ENCODE assay signal across 6 cellular contexts in genomic region chr11:64285885-64286800, GRCh38. TPM values are rescaled to one million over a fixed set of nuclear protein-coding genes. Genes with fewer than 3 reads are reported as not detected.
DNase-seq lines count a peak whose midpoint lies in the region; ATAC-seq, FAIRE-seq and TF ChIP-seq lines count a peak whose summit lies in the region.

No MANE protein-coding gene starts in this region.

- H3K4me1 Mint-ChIP-seq in IgD-negative memory B cell, result peaks cover 3 to 14% (median 7%) of the 10 kb centered on the region in 3 donors
- peaks cover 8% of the 10 kb centered on the region for H3K4me1 Mint-ChIP-seq in activated naive CD8-positive, alpha-beta T cell treated with anti-CD3 and anti-CD28 coated beads, Interleukin-2, amount 10 ng/mL, durations not matched to agents 7 days and 5 days

- peaks cover 28% of the 10 kb centered on the region for H3K4me1 ChIP-seq in mucosa of descending colon (ENCODE audit: low read depth)

- POLR2A ChIA-PET in activated naive CD8-positive, alpha-beta T cell treated with anti-CD3 and anti-CD28 coated beads, Interleukin-2, amount 10 ng/mL, durations not matched to agents 7 days and 5 days (lab: Charles Lee), result interaction anchor here (1.4 to 4.5 kb wide), 5 partner anchors 16 to 80 kb away, joined by 4 to 72 read pairs (median 11); partner anchors contain the start of genes ESRRA, PPP1R14B, PRDX5 and TRMT112

- H3K4me3 ChIP-seq in AG10803 (ENCODE audit: low read length) (peak overlapping the region; percentile 70), mucosa of descending colon (peak overlapping the region; percentile 53)

- DNase-seq in AG10803 (ENCODE audit: low read depth) (no peak), mucosa of descending colon (peak in 2 of 3 donors; percentile 55 to 70), HTR-8/SVneo (ENCODE audit: insufficient read length, low spot score) (no peak)
- no peak for DNase-seq in activated naive CD8-positive, alpha-beta T cell treated with anti-CD3 and anti-CD28 coated beads, Interleukin-2, amount 10 ng/mL, durations not matched to agents 7 days and 5 days
- DNase-seq in stimulated activated CD4-positive, alpha-beta T cell treated with anti-CD3 and anti-CD28 coated beads, Interleukin-12 subunit alpha, Interleukin-12 subunit beta, amount 100 ng/mL, for 4 hours, result no peak

- peak overlapping the region; percentile 74 to 95 (median 92) for H3K4me3 Mint-ChIP-seq in IgD-negative memory B cell
- peak overlapping the region; percentile 83 for H3K4me3 Mint-ChIP-seq in activated naive CD8-positive, alpha-beta T cell treated with anti-CD3 and anti-CD28 coated beads, Interleukin-2, amount 10 ng/mL, durations not matched to agents 7 days and 5 days

- peaks cover 7% of the 10 kb centered on the region for H3K27me3 Mint-ChIP-seq in IgD-negative memory B cell
- H3K27me3 Mint-ChIP-seq in activated naive CD8-positive, alpha-beta T cell treated with anti-CD3 and anti-CD28 coated beads, Interleukin-2, amount 10 ng/mL, durations not matched to agents 7 days and 5 days, result peaks cover 14% of the 10 kb centered on the region

- no peak for TF ChIP-seq CTCF in AG10803 (conservative IDR thresholded peaks at IDR 0.05; ENCODE audit: low read length)
- no peak for TF ChIP-seq CTCF in mucosa of descending colon (IDR thresholded peaks at IDR 0.05)

- H3K9me3 ChIP-seq in mucosa of descending colon, result no peaks in the 10 kb centered on the region

- peak overlapping the region; percentile 59 to 100 (median 99) for H3K27ac Mint-ChIP-seq in IgD-negative memory B cell
- peak overlapping the region; percentile 66 for H3K27ac Mint-ChIP-seq in activated naive CD8-positive, alpha-beta T cell treated with anti-CD3 and anti-CD28 coated beads, Interleukin-2, amount 10 ng/mL, durations not matched to agents 7 days and 5 days

- no peak for FAIRE-seq in HTR-8/SVneo (lab: Jason Lieb, UNC)

- peaks cover 2% of the 10 kb centered on the region for H3K36me3 Mint-ChIP-seq in IgD-negative memory B cell
- H3K36me3 Mint-ChIP-seq in activated naive CD8-positive, alpha-beta T cell treated with anti-CD3 and anti-CD28 coated beads, Interleukin-2, amount 10 ng/mL, durations not matched to agents 7 days and 5 days, result peaks cover 9% of the 10 kb centered on the region

- intact Hi-C loops in mucosa of descending colon (cut with DNase I, micrococcal nuclease), result no loop called here

- ATAC-seq in activated naive CD8-positive, alpha-beta T cell treated with anti-CD3 and anti-CD28 coated beads, Interleukin-2, amount 10 ng/mL, durations not matched to agents 7 days and 5 days (ENCODE audit: low read depth), result no peak
- peak; percentile 24 for ATAC-seq in mucosa of descending colon

- H3K9me3 Mint-ChIP-seq in IgD-negative memory B cell, result peaks cover 0 to 3% (median 0%) of the 10 kb centered on the region in 3 donors
- H3K9me3 Mint-ChIP-seq in activated naive CD8-positive, alpha-beta T cell treated with anti-CD3 and anti-CD28 coated beads, Interleukin-2, amount 10 ng/mL, durations not matched to agents 7 days and 5 days, result no peaks in the 10 kb centered on the region

- no peaks in the 10 kb centered on the region for H3K36me3 ChIP-seq in mucosa of descending colon (ENCODE audit: low read depth)

RNA-seq across cellular contexts. Expression of gene GPR137, which starts 0.5 kb away (rescaled TPM):
- 19.7 TPM for polyA plus RNA-seq in IgD-negative memory B cell
- total RNA-seq in activated naive CD8-positive, alpha-beta T cell treated with anti-CD3 and anti-CD28 coated beads, Interleukin-2, amount 10 ng/mL, durations not matched to agents 7 days and 5 days, result 10 to 100 TPM; 31.3 to 32.7 TPM
- 10 to 100 TPM; 31.2 to 46.7 (median 40.6) TPM for total RNA-seq in mucosa of descending colon

RNA-seq across cellular contexts. Expression of gene BAD, which starts 1.7 kb away (rescaled TPM):
- polyA plus RNA-seq in IgD-negative memory B cell, result 53.2 TPM
- 10 to 100 TPM; 32.9 to 35.8 TPM for total RNA-seq in activated naive CD8-positive, alpha-beta T cell treated with anti-CD3 and anti-CD28 coated beads, Interleukin-2, amount 10 ng/mL, durations not matched to agents 7 days and 5 days
- total RNA-seq in mucosa of descending colon, result 10 to 100 TPM; 56.8 to 90.9 (median 75.4) TPM

RNA-seq across cellular contexts. Expression of gene KCNK4, which starts 5.0 kb away (rescaled TPM):
- not detected for polyA plus RNA-seq in IgD-negative memory B cell
- not detected for total RNA-seq in activated naive CD8-positive, alpha-beta T cell treated with anti-CD3 and anti-CD28 coated beads, Interleukin-2, amount 10 ng/mL, durations not matched to agents 7 days and 5 days
- not detected for total RNA-seq in mucosa of descending colon

RNA-seq across cellular contexts. Expression of gene CATSPERZ, which starts 14.0 kb away (rescaled TPM):
- polyA plus RNA-seq in IgD-negative memory B cell, result not detected
- total RNA-seq in activated naive CD8-positive, alpha-beta T cell treated with anti-CD3 and anti-CD28 coated beads, Interleukin-2, amount 10 ng/mL, durations not matched to agents 7 days and 5 days, result not detected
- total RNA-seq in mucosa of descending colon, result not detected

RNA-seq across cellular contexts. Expression of gene ESRRA, which starts 19.2 kb away (rescaled TPM):
- 11.2 TPM for polyA plus RNA-seq in IgD-negative memory B cell
- 10 to 100 TPM; 33.9 to 35.1 TPM for total RNA-seq in activated naive CD8-positive, alpha-beta T cell treated with anti-CD3 and anti-CD28 coated beads, Interleukin-2, amount 10 ng/mL, durations not matched to agents 7 days and 5 days
- total RNA-seq in mucosa of descending colon, result 100 to 1,000 TPM; 126 to 204 (median 183) TPM

Comparison
In these comparisons a context has a peak if more than half of its experiments do, and no peak if none do; other contexts are left out.
1. DNase-seq: peak in mucosa of descending colon (2 of 3); none in AG10803 (single experiment), activated naive CD8-positive, alpha-beta T cell treated with anti-CD3 and anti-CD28 coated beads, Interleukin-2, amount 10 ng/mL, durations not matched to agents 7 days and 5 days (single experiment), HTR-8/SVneo (single experiment) and stimulated activated CD4-positive, alpha-beta T cell treated with anti-CD3 and anti-CD28 coated beads, Interleukin-12 subunit alpha, Interleukin-12 subunit beta, amount 100 ng/mL, for 4 hours (single experiment).